In genomic region chr10:84195044-84195830, GRCh38 we compare ENCODE assay signal across 1 cellular context.
TF ChIP-seq lines count a peak whose summit lies in the region.

No MANE protein-coding gene starts in this region.

TF ChIP-seq in IMR-90, 13 proteins besides CTCF, POLR2A, EP300 and RAD21 (continued from another document):
- TF ChIP-seq USF2 (IDR thresholded peaks at IDR 0.05; ENCODE audit: low read depth, low read length) (no peak), FOS (IDR thresholded peaks at IDR 0.05; ENCODE audit: low read depth, low read length) (no peak), SMC3 (IDR thresholded peaks at IDR 0.05; ENCODE audit: low read depth, low read length) (no peak), NFE2L2 (IDR thresholded peaks at IDR 0.05; ENCODE audit: low read depth, low read length) (no peak), CHD1 (IDR thresholded peaks at IDR 0.05; ENCODE audit: low read depth, low read length) (no peak), ELK1 (IDR thresholded peaks at IDR 0.05; ENCODE audit: borderline replicate concordance, low read depth, low read length) (no peak), RCOR1 (IDR thresholded peaks at IDR 0.05; ENCODE audit: insufficient replicate concordance, low read length) (no peak), MAFK (IDR thresholded peaks at IDR 0.05; ENCODE audit: low read depth, low read length) (no peak), RFX5 (IDR thresholded peaks at IDR 0.05; ENCODE audit: low read depth, low read length) (no peak), MXI1 (IDR thresholded peaks at IDR 0.05; ENCODE audit: borderline replicate concordance, low read depth, low read length) (no peak)
